In genomic region chr9:20997503-20998076, GRCh38 we compare ENCODE assay signal across 8 cellular contexts. TPM values are rescaled to one million over a fixed set of nuclear protein-coding genes. Genes with fewer than 3 reads are reported as not detected.
A peak's percentile ranks its signal among the peaks of the same experiment; 100 is the strongest.
DNase-seq lines count a peak whose midpoint lies in the region; ATAC-seq and TF ChIP-seq lines count a peak whose summit lies in the region.

No MANE protein-coding gene starts in this region.

- TF ChIP-seq POLR2A in heart left ventricle (IDR thresholded peaks at IDR 0.05) = no peak

- TF ChIP-seq CTCF in left ventricle myocardium inferior (IDR thresholded peaks at IDR 0.05; ENCODE audit: borderline replicate concordance) (no peak), heart left ventricle (IDR thresholded peaks at IDR 0.05) (no peak)

- DNase-seq in globus pallidus (ENCODE audit: low spot score) (peak; percentile 9), left ventricle myocardium inferior (no peak), heart left ventricle (no peak), right cardiac atrium (no peak)
- DNase-seq in activated CD4-positive, CD25-positive, alpha-beta regulatory T cell (lab: John Stamatoyannopoulos, UW) = no peak

- ATAC-seq in GM18858 (IDR thresholded peaks at IDR 0.05; ENCODE audit: unreplicated experiment) (peak; percentile 89), GM21529 (IDR thresholded peaks at IDR 0.05; ENCODE audit: unreplicated experiment) (peak; percentile 73), HG03469 (IDR thresholded peaks at IDR 0.05; ENCODE audit: unreplicated experiment) (peak; percentile 65), heart left ventricle (no peak), right cardiac atrium (no peak)

- H3K36me3 ChIP-seq in left ventricle myocardium inferior = peaks cover 61% of the 10 kb centered on the region
- H3K36me3 ChIP-seq in heart left ventricle = peaks cover 0 to 49% (median 9%) of the 10 kb centered on the region in 9 donors

- no peaks in the 10 kb centered on the region for H3K27me3 ChIP-seq in left ventricle myocardium inferior (ENCODE audit: low read depth)
- H3K27me3 ChIP-seq in heart left ventricle = no peaks in the 10 kb centered on the region
- H3K27me3 ChIP-seq in right cardiac atrium (ENCODE audit: control insufficient read depth, insufficient read depth) = no peaks in the 10 kb centered on the region

- H3K27ac ChIP-seq in left ventricle myocardium inferior (replicated peaks) (no peak overlapping the region), heart left ventricle (peak overlapping the region in 1 of 12 donors; percentile 3), right cardiac atrium (ENCODE audit: low read length) (no peak overlapping the region)

- H3K4me3 ChIP-seq in left ventricle myocardium inferior = no peak overlapping the region
- no peak overlapping the region for H3K4me3 ChIP-seq in heart left ventricle
- H3K4me3 ChIP-seq in right cardiac atrium (ENCODE audit: low read length) = no peak overlapping the region

- H3K4me1 ChIP-seq in left ventricle myocardium inferior (no peaks in the 10 kb centered on the region), heart left ventricle (no peaks in the 10 kb centered on the region), right cardiac atrium (ENCODE audit: control insufficient read depth, insufficient read depth, low read length) (no peaks in the 10 kb centered on the region)

- WGBS in heart left ventricle, 4 donors = 88 to 99% (median 92%) methylated on average over 2 of the region's 2 CpGs
- WGBS in right cardiac atrium = 90% methylated on average over 2 of the region's 2 CpGs

- H3K9me3 ChIP-seq in left ventricle myocardium inferior (replicated peaks) (peaks cover 15% of the 10 kb centered on the region), heart left ventricle (peaks cover 0 to 14% (median 0%) of the 10 kb centered on the region in 12 donors), right cardiac atrium (ENCODE audit: control insufficient read depth, low read length) (no peaks in the 10 kb centered on the region)

- intact Hi-C loops in left ventricle myocardium inferior (cut with micrococcal nuclease) = no loop called here
- intact Hi-C loops in heart left ventricle (cut with DNase I) = loop anchor here in 1 of 10 donors (10.0 kb wide), 1 partner anchor 117 kb away; no protein-coding TSS in a partner anchor
- intact Hi-C loops in right cardiac atrium (cut with DNase I) = no loop called here

RNA-seq across cellular contexts. Expression of gene HACD4, which starts 33.9 kb away (rescaled TPM):
- total RNA-seq in left ventricle myocardium inferior (0.71 TPM), heart left ventricle (1 to 10 TPM in 2 of 9 donors, under 1 TPM in 7; 0.33 to 2.8 (median 0.69) TPM), right cardiac atrium (1 to 10 TPM in 2 of 4 donors, under 1 TPM in 2; 0.97 to 1.7 (median 1.1) TPM)
- polyA plus RNA-seq in heart left ventricle (under 1 TPM; 0.23 to 0.37 TPM), right cardiac atrium (0.34 TPM)

Comparison
In these comparisons a context has a peak if more than half of its experiments do, and no peak if none do; other contexts are left out.
1. ATAC-seq: peak in GM18858 (single experiment), GM21529 (single experiment) and HG03469 (single experiment); none in heart left ventricle (0 of 4) and right cardiac atrium (0 of 2).